ENCODE assay signal across 2 cellular contexts in genomic region chr3:4512895-4513616, GRCh38.
TF ChIP-seq lines count a peak whose summit lies in the region.

No MANE protein-coding gene starts in this region.

TF ChIP-seq in K562, 482 proteins besides CTCF, POLR2A, EP300 and RAD21 (continued from another document):
- TF ChIP-seq CAMTA2 (CRISPR knock-in tag; conservative IDR thresholded peaks at IDR 0.05) (no peak), CBX5 (IDR thresholded peaks at IDR 0.05; ENCODE audit: borderline replicate concordance, low read depth) (no peak), E2F3 (CRISPR knock-in tag; IDR thresholded peaks at IDR 0.05) (no peak), VEZF1 (CRISPR knock-in tag; IDR thresholded peaks at IDR 0.05) (peak; percentile 9)

TF ChIP-seq in HepG2, 621 proteins besides CTCF, POLR2A, EP300 and RAD21 (continued from another document):
- TF ChIP-seq TEF (CRISPR knock-in tag; IDR thresholded peaks at IDR 0.05) (no peak), SOX6 (IDR thresholded peaks at IDR 0.05) (no peak), SOX6 (CRISPR knock-in tag; IDR thresholded peaks at IDR 0.05) (peak; percentile 54; the same call in 1 of the 2 replicates), SAP130 (CRISPR knock-in tag; IDR thresholded peaks at IDR 0.05; ENCODE audit: low read depth) (peak; percentile 58; the same call in 1 of the 2 replicates), SOX5 (CRISPR knock-in tag; IDR thresholded peaks at IDR 0.05; ENCODE audit: borderline replicate concordance) (peak; percentile 27; the same call in 1 of the 2 replicates), SPEN (CRISPR knock-in tag; IDR thresholded peaks at IDR 0.05; ENCODE audit: low read depth) (no peak), ZNF138 (CRISPR knock-in tag; IDR thresholded peaks at IDR 0.05; ENCODE audit: low read depth) (no peak), ELF3 (CRISPR knock-in tag; IDR thresholded peaks at IDR 0.05) (peak; percentile 46; the same call in 1 of the 2 replicates), ZNF513 (CRISPR knock-in tag; conservative IDR thresholded peaks at IDR 0.05) (no peak), BATF2 (CRISPR knock-in tag; IDR thresholded peaks at IDR 0.05) (no peak), ETV5 (CRISPR knock-in tag; IDR thresholded peaks at IDR 0.05; ENCODE audit: borderline replicate concordance) (peak; percentile 45; the same call in 1 of the 2 replicates), ZNF800 (CRISPR knock-in tag; IDR thresholded peaks at IDR 0.05) (no peak), BRCA1 (CRISPR knock-in tag; IDR thresholded peaks at IDR 0.05) (no peak), GATAD2A (CRISPR knock-in tag; IDR thresholded peaks at IDR 0.05) (peak; percentile 36; the same call in 1 of the 2 replicates), HDAC2 (CRISPR knock-in tag; IDR thresholded peaks at IDR 0.05) (0 out of 2 replicates have a peak, but pooled peaks have one; percentile 30)
